Comparison of ENCODE assay signal across 10 cellular contexts in genomic region chr9:107739601-107740082, GRCh38.
DNase-seq lines count a peak whose midpoint lies in the region; ATAC-seq and TF ChIP-seq lines count a peak whose summit lies in the region.
"Had no signal": no experiment of that assay in that cellular context is flagged by ENCODE, and none has a peak within 500 bp of the region (broad histone marks: within the 10 kb centered on the region; RNA-seq: fewer than 3 reads in every experiment).

No MANE protein-coding gene starts in this region.

- peak overlapping the region; percentile 83 for H3K9ac ChIP-seq in GM23248

- H3K4me3 ChIP-seq in GM23248: no peak overlapping the region
- peak overlapping the region in 1 of 3 donors; percentile 33 for H3K4me3 ChIP-seq in breast epithelium
- no peak overlapping the region for H3K4me3 ChIP-seq in right cardiac atrium (ENCODE audit: low read length)
- peak overlapping the region in 1 of 4 donors; percentile 8 for H3K4me3 ChIP-seq in gastrocnemius medialis
- H3K4me3 ChIP-seq: SK-N-MC had no signal

- TF ChIP-seq CTCF in breast epithelium (IDR thresholded peaks at IDR 0.05): no peak
- no peak for TF ChIP-seq CTCF in gastrocnemius medialis (IDR thresholded peaks at IDR 0.05 in 4 of 5, conservative IDR thresholded peaks at IDR 0.05 in 1 of 5)
- no peak for TF ChIP-seq CTCF in type B pancreatic cell (conservative IDR thresholded peaks at IDR 0.05)

- H3K4me1 ChIP-seq in GM23248 (ENCODE audit: insufficient read depth) (peaks cover 54% of the 10 kb centered on the region), breast epithelium (peaks cover 0 to 2% of the 10 kb centered on the region in 2 donors), right cardiac atrium (ENCODE audit: control insufficient read depth, insufficient read depth, low read length) (peaks cover 5% of the 10 kb centered on the region), gastrocnemius medialis (peaks cover 19% of the 10 kb centered on the region in 2 donors)

- H3K9me3 ChIP-seq in GM23248 (ENCODE audit: low read depth) (no peaks in the 10 kb centered on the region), breast epithelium (no peaks in the 10 kb centered on the region), right cardiac atrium (ENCODE audit: control insufficient read depth, low read length) (no peaks in the 10 kb centered on the region), gastrocnemius medialis (no peaks in the 10 kb centered on the region)

- H3K27me3 Mint-ChIP-seq in type B pancreatic cell: no peaks in the 10 kb centered on the region

- no peaks in the 10 kb centered on the region for H3K9me3 Mint-ChIP-seq in type B pancreatic cell

- H3K4me3 Mint-ChIP-seq in type B pancreatic cell: no peak overlapping the region

- H3K79me2 ChIP-seq in GM23248 (ENCODE audit: insufficient read depth): no peaks in the 10 kb centered on the region

- intact Hi-C loops in breast epithelium (cut with DNase I; ENCODE audit: low total_unique reads): no loop called here
- intact Hi-C loops in right cardiac atrium (cut with DNase I): loop anchor here in 3 of 4 donors (10.0 kb wide), 4 partner anchors 95 to 255 kb away; partner anchors contain the start of gene KLF4 (in 2 of the 3)
- intact Hi-C loops in gastrocnemius medialis (cut with DNase I; ENCODE audit: low total_unique reads): loop anchor here (10.0 kb wide), 1 partner anchor 1375 kb away; the partner anchor contains the start of gene TMEM245

- no peaks in the 10 kb centered on the region for H3K27me3 ChIP-seq in GM23248 (replicated peaks; ENCODE audit: insufficient read depth)
- no peaks in the 10 kb centered on the region for H3K27me3 ChIP-seq in breast epithelium
- no peaks in the 10 kb centered on the region for H3K27me3 ChIP-seq in right cardiac atrium (ENCODE audit: control insufficient read depth, insufficient read depth)
- no peaks in the 10 kb centered on the region for H3K27me3 ChIP-seq in gastrocnemius medialis

- DNase-seq in GM23248 (peak; percentile 75), breast epithelium (ENCODE audit: low spot score in 2 of 2) (peak; percentile 42 to 69), right cardiac atrium (peak; percentile 88 to 97 (median 93)), gastrocnemius medialis (peak; percentile 53 to 78), type B pancreatic cell (ENCODE audit: extremely low spot score, unreplicated experiment) (no peak), kidney glomerular epithelial cell (lab: John Stamatoyannopoulos, UW) (no peak)
- no peak for DNase-seq in activated CD8-positive, alpha-beta memory T cell treated with anti-CD3 and anti-CD28 coated beads, Interleukin-2, amount 50 U/mL, for 4 hours

- in situ Hi-C loops in GM23248 (cut with MboI) (loop anchor here (25.0 kb wide), 1 partner anchor 252 kb away; the partner anchor contains the start of gene KLF4), gastrocnemius medialis (cut with MboI; ENCODE audit: low sequenced_read_pairs in 4 of 4) (loop anchor here (25.0 kb wide), 1 partner anchor 252 kb away; the partner anchor contains the start of gene KLF4 (in 4 of the 4))

- WGBS in GM23248 (ENCODE audit: low coverage in 1 of 2, low lambda C conversion rate in 2 of 2, missing lambda C conversion rate in 2 of 2), 2 experiments: 20 to 24% methylated on average over 12 of the region's 12 CpGs
- WGBS in right cardiac atrium: 44% methylated on average over 12 of the region's 12 CpGs

- no peaks in the 10 kb centered on the region for H4K20me1 ChIP-seq in GM23248 (ENCODE audit: insufficient read depth)

- no peaks in the 10 kb centered on the region for H3K36me3 ChIP-seq in GM23248 (ENCODE audit: low read depth)
- no peaks in the 10 kb centered on the region for H3K36me3 ChIP-seq in breast epithelium
- no peaks in the 10 kb centered on the region for H3K36me3 ChIP-seq in gastrocnemius medialis

- no peak overlapping the region for H3K27ac Mint-ChIP-seq in type B pancreatic cell

- TF ChIP-seq POLR2A in breast epithelium (IDR thresholded peaks at IDR 0.05): no peak
- no peak for TF ChIP-seq POLR2A in gastrocnemius medialis (IDR thresholded peaks at IDR 0.05)

- peak; percentile 90 to 92 for ATAC-seq in right cardiac atrium
- peak; percentile 76 to 83 for ATAC-seq in gastrocnemius medialis
- ATAC-seq in HG02852 (IDR thresholded peaks at IDR 0.05; ENCODE audit: unreplicated experiment): no peak

- H3K4me2 ChIP-seq in GM23248 (ENCODE audit: unreplicated experiment): no peak overlapping the region

- peak overlapping the region; percentile 53 for H2AFZ ChIP-seq in GM23248

- H3K9me2 ChIP-seq in GM23248 (ENCODE audit: insufficient read depth): no peaks in the 10 kb centered on the region

- peaks cover 36% of the 10 kb centered on the region; the same call in 1 of the 2 replicates for H3F3A ChIP-seq in GM23248 (ENCODE audit: insufficient read depth)

- H3K27ac ChIP-seq in GM23248: peak overlapping the region; percentile 99
- peak overlapping the region; percentile 58 to 80 for H3K27ac ChIP-seq in breast epithelium
- H3K27ac ChIP-seq in right cardiac atrium (ENCODE audit: low read length): peak overlapping the region; percentile 23
- peak overlapping the region; percentile 56 to 72 (median 64) for H3K27ac ChIP-seq in gastrocnemius medialis
- H3K27ac ChIP-seq: HL-60, SK-N-MC had no signal

- peaks cover 12% of the 10 kb centered on the region for H3K4me1 Mint-ChIP-seq in type B pancreatic cell (ENCODE audit: unreplicated experiment)

- no peaks in the 10 kb centered on the region for H3K36me3 Mint-ChIP-seq in type B pancreatic cell

Comparison
In these comparisons a context has a peak if more than half of its experiments do, and no peak if none do; other contexts are left out.
1. DNase-seq: peak in GM23248 (single experiment), breast epithelium (2 of 2), right cardiac atrium (3 of 3) and gastrocnemius medialis (2 of 2); none in activated CD8-positive, alpha-beta memory T cell treated with anti-CD3 and anti-CD28 coated beads, Interleukin-2, amount 50 U/mL, for 4 hours (single experiment), type B pancreatic cell (single experiment) and kidney glomerular epithelial cell (single experiment).
2. H3K27ac ChIP-seq: peak in every context shown above with its lines; median percentile 99 in GM23248; 69 in breast epithelium; 64 in gastrocnemius medialis; 23 in right cardiac atrium.